In the genomic region with DNA sequence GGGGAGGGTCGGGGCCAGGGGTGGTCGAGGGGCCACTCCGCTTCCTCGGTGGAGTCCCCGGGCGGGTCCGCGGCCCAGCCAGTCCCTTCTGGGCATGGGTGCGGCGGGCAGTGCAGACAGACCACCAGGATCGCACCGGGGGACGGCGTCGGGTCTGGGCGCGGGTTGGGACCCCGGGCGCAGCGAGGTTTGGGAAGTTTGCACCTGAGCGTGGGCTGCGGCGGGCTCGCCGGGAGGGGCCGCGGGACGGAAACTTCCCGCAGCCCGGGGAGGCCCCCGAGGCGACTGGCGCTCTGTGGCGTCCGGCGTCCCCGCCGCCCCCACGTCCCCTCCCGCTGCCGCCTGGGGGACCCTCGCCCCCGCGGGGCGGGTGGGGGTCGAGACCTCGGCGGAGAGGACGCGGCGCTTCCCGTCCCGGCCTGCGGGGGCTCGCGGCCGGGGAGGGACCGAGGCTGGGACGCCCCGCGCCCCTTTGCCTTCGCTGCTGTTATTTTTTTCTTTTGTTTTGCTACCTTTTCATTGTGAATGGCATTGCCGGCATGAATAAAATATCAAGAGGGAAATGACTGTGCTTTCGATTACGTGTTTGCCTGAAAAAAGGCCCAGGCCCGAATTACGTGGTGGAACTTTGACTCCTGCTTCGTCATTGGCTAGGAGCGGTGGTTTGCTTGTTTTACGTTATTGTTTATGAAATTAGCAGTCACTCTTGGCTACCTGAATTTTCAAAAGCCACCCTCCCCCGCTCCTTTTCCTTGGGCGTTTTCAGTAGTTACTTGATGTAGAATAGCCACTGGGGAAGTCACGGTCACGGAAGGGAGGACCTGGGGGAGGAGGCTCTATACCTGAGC, we compare ENCODE assay signal across 8 cellular contexts. TPM values are rescaled to one million over a fixed set of nuclear protein-coding genes. Genes with fewer than 3 reads are reported as not detected.
DNase-seq lines count a peak whose midpoint lies in the region; ATAC-seq and TF ChIP-seq lines count a peak whose summit lies in the region.

No MANE protein-coding gene starts in this region.

- H3K36me3 ChIP-seq in hepatocyte (replicated peaks; ENCODE audit: insufficient read depth, low read depth) = no peaks in the 10 kb centered on the region

- intact Hi-C loops in CD14-positive monocyte (cut with micrococcal nuclease) = loop anchor here (5.0 kb wide), 2 partner anchors 61 to 66 kb away; no protein-coding TSS in a partner anchor

- H3K79me2 ChIP-seq in hepatocyte = peaks cover 38% of the 10 kb centered on the region

- TF ChIP-seq CTCF in CD14-positive monocyte (IDR thresholded peaks at IDR 0.05) (no peak), hepatocyte (IDR thresholded peaks at IDR 0.05; ENCODE audit: poor library complexity) (peak; percentile 2)

- peaks cover 12% of the 10 kb centered on the region for H4K20me1 ChIP-seq in hepatocyte (ENCODE audit: insufficient read depth, poor library complexity, severe bottlenecking)

- H3K4me2 ChIP-seq in hepatocyte = peak overlapping the region; percentile 76

- peak; percentile 53 for ATAC-seq in GM19452 (IDR thresholded peaks at IDR 0.05; ENCODE audit: unreplicated experiment)
- ATAC-seq in HG03565 (IDR thresholded peaks at IDR 0.05; ENCODE audit: unreplicated experiment) = peak; percentile 39

- no peaks in the 10 kb centered on the region for H3K9me2 ChIP-seq in hepatocyte (replicated peaks; ENCODE audit: insufficient read depth)

- peak overlapping the region; percentile 95 to 97 for H3K4me3 Mint-ChIP-seq in CD14-positive monocyte
- H3K4me3 Mint-ChIP-seq in T-helper 1 cell treated with Interleukin-12 subunit alpha and Interleukin-12 subunit beta and Interleukin-4 antibody, amounts not matched to agents 30 μg/mL and 1 μg/mL, for 36 hours = peak overlapping the region; percentile 89

- H3K27me3 ChIP-seq in hepatocyte = no peaks in the 10 kb centered on the region

- H3K4me1 ChIP-seq in hepatocyte (ENCODE audit: insufficient read depth) = peaks cover 17% of the 10 kb centered on the region

- peaks cover 4 to 18% of the 10 kb centered on the region in 2 donors for H3K36me3 Mint-ChIP-seq in CD14-positive monocyte
- H3K36me3 Mint-ChIP-seq in T-helper 1 cell treated with Interleukin-12 subunit alpha and Interleukin-12 subunit beta and Interleukin-4 antibody, amounts not matched to agents 30 μg/mL and 1 μg/mL, for 36 hours (ENCODE audit: low read depth) = peaks cover 4% of the 10 kb centered on the region

- peak overlapping the region; percentile 59 for H3K4me3 ChIP-seq in hepatocyte
- H3K4me3 ChIP-seq in skeletal muscle cell (ENCODE audit: low read depth, low read length) = peak overlapping the region; percentile 81

- peak overlapping the region; percentile 2 for H2AFZ ChIP-seq in hepatocyte

- DNase-seq in CD14-positive monocyte (ENCODE audit: low spot score) (peak; percentile 77), amniotic stem cell (lab: John Stamatoyannopoulos, UW) (peak; percentile 52), hepatocyte (ENCODE audit: low spot score) (peak; percentile 79), skeletal muscle cell (ENCODE audit: low read depth) (no peak), NCI-H2081 treated with DMSO at 0.1 percent for 48 hours (lab: John Stamatoyannopoulos, UW) (no peak)

- WGBS in hepatocyte (ENCODE audit: low lambda C conversion rate, missing lambda C conversion rate) = 2% methylated on average over 37 of the region's 74 CpGs

- peak overlapping the region; percentile 66 to 94 (median 92) for H3K27ac Mint-ChIP-seq in CD14-positive monocyte
- peak overlapping the region; percentile 95 for H3K27ac Mint-ChIP-seq in T-helper 1 cell treated with Interleukin-12 subunit alpha and Interleukin-12 subunit beta and Interleukin-4 antibody, amounts not matched to agents 30 μg/mL and 1 μg/mL, for 36 hours

- H3K27ac ChIP-seq in hepatocyte = peak overlapping the region; percentile 96

- peaks cover 31 to 51% (median 33%) of the 10 kb centered on the region in 3 donors for H3K27me3 Mint-ChIP-seq in CD14-positive monocyte (ENCODE audit: low read depth in 3 of 3)
- peaks cover 40% of the 10 kb centered on the region for H3K27me3 Mint-ChIP-seq in T-helper 1 cell treated with Interleukin-12 subunit alpha and Interleukin-12 subunit beta and Interleukin-4 antibody, amounts not matched to agents 30 μg/mL and 1 μg/mL, for 36 hours (ENCODE audit: low read depth)

- H3K9me3 Mint-ChIP-seq in CD14-positive monocyte = peaks cover 0 to 11% (median 5%) of the 10 kb centered on the region in 7 donors
- no peaks in the 10 kb centered on the region for H3K9me3 Mint-ChIP-seq in T-helper 1 cell treated with Interleukin-12 subunit alpha and Interleukin-12 subunit beta and Interleukin-4 antibody, amounts not matched to agents 30 μg/mL and 1 μg/mL, for 36 hours

- peaks cover 19% of the 10 kb centered on the region for H3K4me1 Mint-ChIP-seq in CD14-positive monocyte
- peaks cover 24% of the 10 kb centered on the region for H3K4me1 Mint-ChIP-seq in T-helper 1 cell treated with Interleukin-12 subunit alpha and Interleukin-12 subunit beta and Interleukin-4 antibody, amounts not matched to agents 30 μg/mL and 1 μg/mL, for 36 hours (ENCODE audit: low read depth)

- no peaks in the 10 kb centered on the region for H3K9me3 ChIP-seq in hepatocyte (ENCODE audit: low read depth)

RNA-seq across cellular contexts. Expression of a gene that starts 0.7 kb away (rescaled TPM):
- polyA plus RNA-seq in CD14-positive monocyte (1 to 10 TPM; 7.2 to 8.1 TPM), hepatocyte (28.7 and 34.1 TPM in 2 replicates)
- total RNA-seq in hepatocyte = 32.8 and 34.7 TPM in 2 replicates

Comparison
In these comparisons a context has a peak if more than half of its experiments do, and no peak if none do; other contexts are left out.
1. DNase-seq: peak in CD14-positive monocyte (single experiment), amniotic stem cell (single experiment) and hepatocyte (single experiment); none in skeletal muscle cell (single experiment) and NCI-H2081 treated with DMSO at 0.1 percent for 48 hours (single experiment).